9 cellular contexts compared by ENCODE assay signal in the genomic region with DNA sequence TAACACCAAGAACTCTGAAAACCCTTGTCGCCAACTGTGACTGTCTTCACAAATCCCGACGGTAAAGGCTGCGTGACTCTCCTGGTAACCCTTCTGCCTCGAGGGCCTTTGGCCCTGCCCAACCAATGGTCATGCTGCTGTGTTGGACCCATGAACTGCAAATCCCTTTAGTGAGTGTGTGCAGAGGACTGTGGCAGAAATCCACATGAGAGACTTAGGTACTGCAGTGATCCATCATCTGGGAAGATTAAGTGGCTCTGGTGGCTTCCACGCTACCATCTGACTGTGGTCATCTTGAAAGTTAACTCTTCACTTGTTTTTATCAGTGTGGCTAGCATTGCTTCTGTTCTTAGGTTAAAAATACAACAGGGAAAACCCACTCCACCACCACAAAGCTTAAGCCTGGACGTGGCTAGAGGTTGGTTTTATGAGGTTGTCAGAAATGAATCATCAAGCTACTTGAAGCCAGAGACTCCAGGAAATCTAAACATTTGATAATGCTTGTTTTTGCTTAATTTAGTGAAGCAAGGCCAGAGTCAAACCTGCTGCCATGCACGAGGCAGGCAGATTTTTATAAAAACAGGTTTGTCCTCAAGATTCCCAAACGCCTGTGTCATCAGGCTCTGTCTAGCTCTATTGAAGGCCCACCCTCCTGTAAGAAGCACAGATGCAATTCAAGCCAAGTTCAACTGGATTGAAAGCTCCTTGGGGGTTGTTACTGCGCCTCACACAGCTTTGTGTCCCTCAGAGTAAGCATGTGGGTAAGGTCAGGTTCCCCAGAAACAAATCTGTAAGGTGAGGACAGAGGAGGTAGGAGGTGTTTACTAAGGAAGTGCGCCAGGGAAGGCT. TPM values are rescaled to one million over a fixed set of nuclear protein-coding genes. Genes with fewer than 3 reads are reported as not detected.
DNase-seq lines count a peak whose midpoint lies in the region; ATAC-seq and TF ChIP-seq lines count a peak whose summit lies in the region.
"Had no signal": no experiment of that assay in that cellular context is flagged by ENCODE, and none has a peak within 500 bp of the region (broad histone marks: within the 10 kb centered on the region; RNA-seq: fewer than 3 reads in every experiment).

No MANE protein-coding gene starts in this region.

- POLR2A ChIA-PET in CD8-positive, alpha-beta T cell (lab: Charles Lee) = no interaction called here

- DNase-seq in stimulated activated CD4-positive, alpha-beta T cell treated with anti-CD3 and anti-CD28 coated beads, Interleukin-15, amount 100 ng/mL, for 24 hours = peak; percentile 41
- no peak for DNase-seq in stimulated activated CD4-positive, alpha-beta T cell treated with anti-CD3 and anti-CD28 coated beads, Interleukin-4, amount 100 ng/mL, for 1 hour
- DNase-seq in T-helper 17 cell (no peak), kidney glomerular epithelial cell (lab: John Stamatoyannopoulos, UW) (peak; percentile 79), NCI-H128 (lab: John Stamatoyannopoulos, UW; ENCODE audit: unreplicated experiment) (no peak)
- no peak for DNase-seq in stimulated activated naive CD4-positive, alpha-beta T cell (lab: John Stamatoyannopoulos, UW)
- no peak for DNase-seq in CD8-positive, alpha-beta T cell

- no peaks in the 10 kb centered on the region for H3K4me1 ChIP-seq in CD8-positive, alpha-beta T cell (ENCODE audit: insufficient read depth, low read length)

- ATAC-seq in HG02970 (IDR thresholded peaks at IDR 0.05; ENCODE audit: low FRiP score, unreplicated experiment) (peak; percentile 69), T-helper 17 cell (no peak)
- no peak for ATAC-seq in CD8-positive, alpha-beta T cell

- intact Hi-C loops in CD8-positive, alpha-beta T cell (cut with DNase I, micrococcal nuclease) = no loop called here

- H3K27me3 ChIP-seq in CD8-positive, alpha-beta T cell (ENCODE audit: insufficient read depth, low read length) = no peaks in the 10 kb centered on the region
- H3K27me3 ChIP-seq: thyroid gland had no signal

- H3K9me3 ChIP-seq in T-helper 17 cell (ENCODE audit: control insufficient read depth, low read length, poor library complexity, severe bottlenecking) = no peaks in the 10 kb centered on the region
- H3K9me3 ChIP-seq in CD8-positive, alpha-beta T cell (ENCODE audit: low read length) = no peaks in the 10 kb centered on the region
- H3K9me3 ChIP-seq: thyroid gland had no signal

- no peak overlapping the region for H3K27ac ChIP-seq in CD8-positive, alpha-beta T cell (ENCODE audit: low read depth, low read length)
- H3K27ac ChIP-seq: thyroid gland had no signal

- peak overlapping the region; percentile 14 for H3K27ac Mint-ChIP-seq in T-helper 17 cell
- H3K27ac Mint-ChIP-seq in CD8-positive, alpha-beta T cell = no peak overlapping the region

- H3K36me3 ChIP-seq in CD8-positive, alpha-beta T cell (ENCODE audit: insufficient read depth, low read length) = no peaks in the 10 kb centered on the region
- H3K36me3 ChIP-seq: thyroid gland had no signal

- no peak for TF ChIP-seq CTCF in CD8-positive, alpha-beta T cell (IDR thresholded peaks at IDR 0.05)

- peaks cover 9% of the 10 kb centered on the region for H3K4me1 Mint-ChIP-seq in T-helper 17 cell
- peaks cover 7% of the 10 kb centered on the region for H3K4me1 Mint-ChIP-seq in CD8-positive, alpha-beta T cell (ENCODE audit: low read depth)

- CTCF ChIA-PET in CD8-positive, alpha-beta T cell (lab: Charles Lee) = no interaction called here

- no peak overlapping the region for H3K4me3 ChIP-seq in CD8-positive, alpha-beta T cell (ENCODE audit: low read depth, low read length)
- H3K4me3 ChIP-seq: thyroid gland had no signal

- no peaks in the 10 kb centered on the region for H3K27me3 Mint-ChIP-seq in T-helper 17 cell
- H3K27me3 Mint-ChIP-seq in CD8-positive, alpha-beta T cell (ENCODE audit: low read depth) = no peaks in the 10 kb centered on the region

- H3K36me3 Mint-ChIP-seq in T-helper 17 cell (ENCODE audit: low read depth) = peaks cover 2% of the 10 kb centered on the region
- no peaks in the 10 kb centered on the region for H3K36me3 Mint-ChIP-seq in CD8-positive, alpha-beta T cell

- no peaks in the 10 kb centered on the region for H3K9me3 Mint-ChIP-seq in CD8-positive, alpha-beta T cell

- H3K4me3 Mint-ChIP-seq in T-helper 17 cell = no peak overlapping the region
- H3K4me3 Mint-ChIP-seq in CD8-positive, alpha-beta T cell = no peak overlapping the region

RNA-seq across cellular contexts. Expression of a gene that starts 52.7 kb away (rescaled TPM):
- 10 to 100 TPM; 38.8 to 39.4 TPM for total RNA-seq in T-helper 17 cell
- 10 to 100 TPM; 32.9 to 33.4 TPM for total RNA-seq in CD8-positive, alpha-beta T cell

Comparison
In these comparisons a context has a peak if more than half of its experiments do, and no peak if none do; other contexts are left out.
1. DNase-seq: peak in stimulated activated CD4-positive, alpha-beta T cell treated with anti-CD3 and anti-CD28 coated beads, Interleukin-15, amount 100 ng/mL, for 24 hours (single experiment) and kidney glomerular epithelial cell (single experiment); none in stimulated activated CD4-positive, alpha-beta T cell treated with anti-CD3 and anti-CD28 coated beads, Interleukin-4, amount 100 ng/mL, for 1 hour (single experiment), T-helper 17 cell (0 of 3), stimulated activated naive CD4-positive, alpha-beta T cell (0 of 6), NCI-H128 (single experiment) and CD8-positive, alpha-beta T cell (0 of 7).